In the genomic region with DNA sequence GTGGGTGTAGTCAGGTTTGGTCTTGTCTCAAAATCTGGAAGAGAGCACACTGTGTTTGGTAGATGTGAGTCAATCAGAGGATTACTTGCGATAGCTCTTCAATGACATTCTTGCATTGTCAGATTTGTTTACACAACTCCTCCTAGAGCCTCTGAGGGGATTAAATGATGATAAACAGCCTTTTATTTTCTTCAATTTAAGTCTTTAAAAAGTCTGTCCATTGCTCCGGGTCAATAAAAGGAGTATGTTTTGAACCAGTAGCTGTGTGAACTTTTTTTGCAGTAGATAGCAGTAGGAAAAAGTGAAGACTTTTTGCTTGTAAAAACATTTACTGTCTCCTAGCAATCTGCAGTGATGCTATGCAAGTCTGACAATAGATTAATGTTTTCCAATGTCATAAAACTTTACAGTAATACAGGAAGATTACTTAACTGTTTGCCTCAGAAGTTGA, we compare ENCODE assay signal across 17 cellular contexts. TPM values are rescaled to one million over a fixed set of nuclear protein-coding genes. Genes with fewer than 3 reads are reported as not detected.
A peak's percentile ranks its signal among the peaks of the same experiment; 100 is the strongest.
DNase-seq lines count a peak whose midpoint lies in the region; ATAC-seq and TF ChIP-seq lines count a peak whose summit lies in the region.
"Had no signal": no experiment of that assay in that cellular context is flagged by ENCODE, and none has a peak within 500 bp of the region (broad histone marks: within the 10 kb centered on the region; RNA-seq: fewer than 3 reads in every experiment).

No MANE protein-coding gene starts in this region.

- no peak overlapping the region for H3K4me2 ChIP-seq in osteoblast (ENCODE audit: insufficient read depth, low read length)

- no peak for TF ChIP-seq CTCF in RWPE1 (conservative IDR thresholded peaks at IDR 0.05; ENCODE audit: low read depth)
- no peak for TF ChIP-seq CTCF in osteoblast (IDR thresholded peaks at IDR 0.05; ENCODE audit: extremely low read depth, low read depth, low read length)

- no peak overlapping the region for H3K4me3 ChIP-seq in osteoblast (ENCODE audit: insufficient read depth, low read length)
- H3K4me3 ChIP-seq: psoas muscle had no signal

- CTCF ChIA-PET in RWPE1 (lab: Yijun Ruan, JAX) = no interaction called here

- peak; percentile 28 for DNase-seq in HCEC 1CT
- peak; percentile 36 for DNase-seq in RWPE1 (ENCODE audit: low spot score)
- peak; percentile 76 for DNase-seq in osteoblast (ENCODE audit: insufficient read length, low spot score, missing footprints)
- no peak for DNase-seq in NCI-H774 (lab: John Stamatoyannopoulos, UW)
- DNase-seq in HuH-7 (ENCODE audit: low spot score) = no peak
- no peak for DNase-seq in cardiac septum (ENCODE audit: low spot score)
- no peak for DNase-seq in NCI-H1048 (lab: John Stamatoyannopoulos, UW)
- DNase-seq: activated CD4-positive, alpha-beta T cell treated with anti-CD3 and anti-CD28 coated beads, Interleukin-2, amount 10 ng/mL, durations not matched to agents 24 days and 14 days; activated T-cell treated with anti-CD3 and anti-CD28 coated beads for 4 hours; CD4-positive, alpha-beta T cell; left cardiac atrium; NCI-H2107; psoas muscle; SHP77 treated with DMSO at 0.1 percent for 48 hours; substantia nigra; T1000 had no signal

- no peak overlapping the region for H2AFZ ChIP-seq in osteoblast (ENCODE audit: low read length)

- H3K27me3 ChIP-seq in osteoblast (ENCODE audit: insufficient read depth, low read length) = no peaks in the 10 kb centered on the region

- no peak overlapping the region for H3K27ac ChIP-seq in RWPE1
- peak overlapping the region; percentile 25 for H3K27ac ChIP-seq in osteoblast (ENCODE audit: low read depth, low read length)
- H3K27ac ChIP-seq: psoas muscle had no signal

- no peaks in the 10 kb centered on the region for H3K79me2 ChIP-seq in osteoblast (ENCODE audit: insufficient read depth, low read length)

- H3K36me3 ChIP-seq in osteoblast (ENCODE audit: insufficient read depth, low read length) = no peaks in the 10 kb centered on the region

- ATAC-seq in esophagus mucosa = peak; percentile 85
- ATAC-seq: left cardiac atrium, psoas muscle had no signal

- H3K9me3 ChIP-seq in osteoblast (ENCODE audit: low read depth, low read length) = no peaks in the 10 kb centered on the region
- H3K9me3 ChIP-seq: psoas muscle had no signal

- intact Hi-C loops in cardiac septum (cut with DNase I) = no loop called here

- H3K4me1 ChIP-seq in osteoblast (ENCODE audit: insufficient read depth, low read length) = no peaks in the 10 kb centered on the region
- H3K4me1 ChIP-seq: psoas muscle had no signal

- POLR2A ChIA-PET in RWPE1 (lab: Yijun Ruan, JAX; ENCODE audit: low non-redundant PET) = no interaction called here

- no peaks in the 10 kb centered on the region for H4K20me1 ChIP-seq in osteoblast (ENCODE audit: insufficient read depth, low read length)

RNA-seq across cellular contexts. Expression of a gene that starts 49.9 kb away (rescaled TPM):
- total RNA-seq in esophagus mucosa = 116 TPM
- total RNA-seq in osteoblast = 1,360 and 1,632 TPM in 2 replicates
- total RNA-seq in cardiac septum = 268 TPM
- total RNA-seq: activated CD4-positive, alpha-beta T cell treated with anti-CD3 and anti-CD28 coated beads, Interleukin-2, amount 10 ng/mL, durations not matched to agents 24 days and 14 days; CD4-positive, alpha-beta T cell had no signal

Comparison
In these comparisons a context has a peak if more than half of its experiments do, and no peak if none do; other contexts are left out.
1. DNase-seq: peak in HCEC 1CT (single experiment), RWPE1 (single experiment) and osteoblast (single experiment); none in NCI-H774 (single experiment), HuH-7 (single experiment), cardiac septum (single experiment) and NCI-H1048 (single experiment).